1 cellular context compared by ENCODE assay signal in genomic region chr19:48489608-48490216, GRCh38.
TF ChIP-seq lines count a peak whose summit lies in the region.

No MANE protein-coding gene starts in this region.

TF ChIP-seq in K562, 482 proteins besides CTCF, POLR2A, EP300 and RAD21 (continued from another document and continues in another):
- TF ChIP-seq PTBP1 (IDR thresholded peaks at IDR 0.05; ENCODE audit: low read depth, low read length) (0 out of 2 replicates have a peak, but pooled peaks have one; percentile 42), BRD9 (IDR thresholded peaks at IDR 0.05; ENCODE audit: low read depth, partially characterized antibody) (peak; percentile 42), EP400 (IDR thresholded peaks at IDR 0.05) (no peak), JUN (IDR thresholded peaks at IDR 0.05; ENCODE audit: borderline replicate concordance, low read depth, low read length) (no peak; the same call in 1 of the 2 replicates), JUN (CRISPR knock-in tag; IDR thresholded peaks at IDR 0.05; ENCODE audit: borderline replicate concordance) (0 out of 2 replicates have a peak, but pooled peaks have one; percentile 38), RUNX1 (IDR thresholded peaks at IDR 0.05; ENCODE audit: low read depth) (no peak), ZNF41 (CRISPR knock-in tag; conservative IDR thresholded peaks at IDR 0.05) (no peak), SOX6 (IDR thresholded peaks at IDR 0.05) (no peak), HNRNPL (IDR thresholded peaks at IDR 0.05; ENCODE audit: low read depth, low read length) (no peak), MCM7 (IDR thresholded peaks at IDR 0.05) (no peak), BRF1 (IDR thresholded peaks at IDR 0.05; ENCODE audit: borderline replicate concordance, extremely low read depth, insufficient read length) (no peak), ZBTB43 (CRISPR knock-in tag; IDR thresholded peaks at IDR 0.05) (0 out of 2 replicates have a peak, but pooled peaks have one; percentile 48), RHOXF2B (CRISPR knock-in tag; conservative IDR thresholded peaks at IDR 0.05) (no peak), ZBTB7A (IDR thresholded peaks at IDR 0.05; ENCODE audit: borderline replicate concordance, control insufficient read depth, low read depth, low read length) (no peak), FOXM1 (IDR thresholded peaks at IDR 0.05; ENCODE audit: low read depth) (no peak), FOXM1 (CRISPR knock-in tag; IDR thresholded peaks at IDR 0.05; ENCODE audit: low read depth) (no peak), RBM25 (IDR thresholded peaks at IDR 0.05; ENCODE audit: low read depth, low read length, severe bottlenecking) (peak; percentile 90), BCOR (IDR thresholded peaks at IDR 0.05) (peak; percentile 94), ZSCAN32 (CRISPR knock-in tag; IDR thresholded peaks at IDR 0.05) (no peak), ZNF592 (IDR thresholded peaks at IDR 0.05) (no peak), GATAD2A (IDR thresholded peaks at IDR 0.05) (no peak), NRF1 (conservative IDR thresholded peaks at IDR 0.05 in 1 of 2, IDR thresholded peaks at IDR 0.05 in 1 of 2) (peak; percentile 61 to 71), CC2D1A (IDR thresholded peaks at IDR 0.05) (no peak), NFRKB (IDR thresholded peaks at IDR 0.05; ENCODE audit: low read depth) (no peak), DNMT1 (IDR thresholded peaks at IDR 0.05) (no peak), SMARCA5 (IDR thresholded peaks at IDR 0.05) (peak; percentile 79), NEUROD1 (IDR thresholded peaks at IDR 0.05; ENCODE audit: borderline replicate concordance, low read depth, low read length, partially characterized antibody) (no peak), ARNT (IDR thresholded peaks at IDR 0.05) (0 out of 4 replicates have a peak, but pooled peaks of 1 of the 2 experiments have one; percentile 26), CCAR2 (IDR thresholded peaks at IDR 0.05; ENCODE audit: low read depth, low read length) (no peak), ZFP36 (IDR thresholded peaks at IDR 0.05; ENCODE audit: low read depth, low read length, partially characterized antibody) (peak; percentile 88), PYGO2 (tag; IDR thresholded peaks at IDR 0.05) (no peak), TEAD1 (CRISPR knock-in tag; IDR thresholded peaks at IDR 0.05) (0 out of 4 replicates have a peak, but pooled peaks of 1 of the 2 experiments have one; percentile 38), BCL6 (CRISPR knock-in tag; IDR thresholded peaks at IDR 0.05) (no peak), ZNF280B (CRISPR knock-in tag; IDR thresholded peaks at IDR 0.05) (no peak), HMGN3 (IDR thresholded peaks at IDR 0.05; ENCODE audit: borderline replicate concordance, extremely low read depth, insufficient read length, low read depth, low read length) (no peak), ARID3A (IDR thresholded peaks at IDR 0.05; ENCODE audit: borderline replicate concordance, low read depth, low read length) (no peak), BRD4 (IDR thresholded peaks at IDR 0.05) (no peak), TRIM25 (IDR thresholded peaks at IDR 0.05; ENCODE audit: borderline replicate concordance) (no peak), THRB (CRISPR knock-in tag; conservative IDR thresholded peaks at IDR 0.05) (no peak), DPF2 (IDR thresholded peaks at IDR 0.05) (no peak), KLF10 (CRISPR knock-in tag; IDR thresholded peaks at IDR 0.05) (no peak), U2AF1 (optimal IDR thresholded peaks at IDR 0.05; ENCODE audit: low read depth, low read length) (no peak), CTBP1 (IDR thresholded peaks at IDR 0.05; ENCODE audit: borderline replicate concordance) (peak; percentile 42; the same call in 1 of the 2 replicates), RCOR1 (IDR thresholded peaks at IDR 0.05; ENCODE audit: borderline replicate concordance in 1 of 2, low read depth in 2 of 2, low read length in 2 of 2) (peak in 1 of 2 experiments; percentile 59; a peak in 2 of 4 replicates), PTRF (tag; IDR thresholded peaks at IDR 0.05) (no peak), ATF1 (CRISPR knock-in tag; IDR thresholded peaks at IDR 0.05) (no peak), ATF1 (tag; IDR thresholded peaks at IDR 0.05) (0 out of 2 replicates have a peak, but pooled peaks have one; percentile 23), SP1 (CRISPR knock-in tag; IDR thresholded peaks at IDR 0.05) (peak; percentile 71), RBM22 (IDR thresholded peaks at IDR 0.05; ENCODE audit: low read depth, low read length, poor library complexity, severe bottlenecking) (no peak)
- TF ChIP-seq, protein P1, sequence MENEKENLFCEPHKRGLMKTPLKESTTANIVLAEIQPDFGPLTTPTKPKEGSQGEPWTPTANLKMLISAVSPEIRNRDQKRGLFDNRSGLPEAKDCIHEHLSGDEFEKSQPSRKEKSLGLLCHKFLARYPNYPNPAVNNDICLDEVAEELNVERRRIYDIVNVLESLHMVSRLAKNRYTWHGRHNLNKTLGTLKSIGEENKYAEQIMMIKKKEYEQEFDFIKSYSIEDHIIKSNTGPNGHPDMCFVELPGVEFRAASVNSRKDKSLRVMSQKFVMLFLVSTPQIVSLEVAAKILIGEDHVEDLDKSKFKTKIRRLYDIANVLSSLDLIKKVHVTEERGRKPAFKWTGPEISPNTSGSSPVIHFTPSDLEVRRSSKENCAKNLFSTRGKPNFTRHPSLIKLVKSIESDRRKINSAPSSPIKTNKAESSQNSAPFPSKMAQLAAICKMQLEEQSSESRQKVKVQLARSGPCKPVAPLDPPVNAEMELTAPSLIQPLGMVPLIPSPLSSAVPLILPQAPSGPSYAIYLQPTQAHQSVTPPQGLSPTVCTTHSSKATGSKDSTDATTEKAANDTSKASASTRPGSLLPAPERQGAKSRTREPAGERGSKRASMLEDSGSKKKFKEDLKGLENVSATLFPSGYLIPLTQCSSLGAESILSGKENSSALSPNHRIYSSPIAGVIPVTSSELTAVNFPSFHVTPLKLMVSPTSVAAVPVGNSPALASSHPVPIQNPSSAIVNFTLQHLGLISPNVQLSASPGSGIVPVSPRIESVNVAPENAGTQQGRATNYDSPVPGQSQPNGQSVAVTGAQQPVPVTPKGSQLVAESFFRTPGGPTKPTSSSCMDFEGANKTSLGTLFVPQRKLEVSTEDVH (IDR thresholded peaks at IDR 0.05; ENCODE audit: low read depth, partially characterized antibody): no peak
- TF ChIP-seq, protein P2, sequence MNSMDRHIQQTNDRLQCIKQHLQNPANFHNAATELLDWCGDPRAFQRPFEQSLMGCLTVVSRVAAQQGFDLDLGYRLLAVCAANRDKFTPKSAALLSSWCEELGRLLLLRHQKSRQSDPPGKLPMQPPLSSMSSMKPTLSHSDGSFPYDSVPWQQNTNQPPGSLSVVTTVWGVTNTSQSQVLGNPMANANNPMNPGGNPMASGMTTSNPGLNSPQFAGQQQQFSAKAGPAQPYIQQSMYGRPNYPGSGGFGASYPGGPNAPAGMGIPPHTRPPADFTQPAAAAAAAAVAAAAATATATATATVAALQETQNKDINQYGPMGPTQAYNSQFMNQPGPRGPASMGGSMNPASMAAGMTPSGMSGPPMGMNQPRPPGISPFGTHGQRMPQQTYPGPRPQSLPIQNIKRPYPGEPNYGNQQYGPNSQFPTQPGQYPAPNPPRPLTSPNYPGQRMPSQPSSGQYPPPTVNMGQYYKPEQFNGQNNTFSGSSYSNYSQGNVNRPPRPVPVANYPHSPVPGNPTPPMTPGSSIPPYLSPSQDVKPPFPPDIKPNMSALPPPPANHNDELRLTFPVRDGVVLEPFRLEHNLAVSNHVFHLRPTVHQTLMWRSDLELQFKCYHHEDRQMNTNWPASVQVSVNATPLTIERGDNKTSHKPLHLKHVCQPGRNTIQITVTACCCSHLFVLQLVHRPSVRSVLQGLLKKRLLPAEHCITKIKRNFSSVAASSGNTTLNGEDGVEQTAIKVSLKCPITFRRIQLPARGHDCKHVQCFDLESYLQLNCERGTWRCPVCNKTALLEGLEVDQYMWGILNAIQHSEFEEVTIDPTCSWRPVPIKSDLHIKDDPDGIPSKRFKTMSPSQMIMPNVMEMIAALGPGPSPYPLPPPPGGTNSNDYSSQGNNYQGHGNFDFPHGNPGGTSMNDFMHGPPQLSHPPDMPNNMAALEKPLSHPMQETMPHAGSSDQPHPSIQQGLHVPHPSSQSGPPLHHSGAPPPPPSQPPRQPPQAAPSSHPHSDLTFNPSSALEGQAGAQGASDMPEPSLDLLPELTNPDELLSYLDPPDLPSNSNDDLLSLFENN (IDR thresholded peaks at IDR 0.05; ENCODE audit: low read depth in 2 of 2, low read length in 2 of 2): no peak
